ENCODE assay signal across 8 cellular contexts in genomic region chr21:34526236-34526617, GRCh38. TPM values are rescaled to one million over a fixed set of nuclear protein-coding genes. Genes with fewer than 3 reads are reported as not detected.
DNase-seq lines count a peak whose midpoint lies in the region; ATAC-seq and TF ChIP-seq lines count a peak whose summit lies in the region.

No MANE protein-coding gene starts in this region.

- H3K27ac ChIP-seq in upper lobe of left lung = peak overlapping the region; percentile 86 to 95 (median 90)

- WGBS in upper lobe of left lung, 2 donors = 23 to 24% methylated on average over 5 of the region's 5 CpGs

- H3K4me1 ChIP-seq in upper lobe of left lung (peaks cover 44 to 56% (median 52%) of the 10 kb centered on the region in 4 donors), BE2C (no peaks in the 10 kb centered on the region)

- CTCF ChIA-PET in activated naive CD4-positive, alpha-beta T cell treated with anti-CD3 and anti-CD28 coated beads for 36 hours (lab: Charles Lee) = interaction anchor here (1.1 to 1.6 kb wide), 3 partner anchors 9 to 57 kb away, joined by 3 to 8 read pairs (median 6); no protein-coding TSS in a partner anchor

- no peak for TF ChIP-seq EP300 in upper lobe of left lung (IDR thresholded peaks at IDR 0.05)

- H3K36me3 Mint-ChIP-seq in activated naive CD4-positive, alpha-beta T cell treated with anti-CD3 and anti-CD28 coated beads for 36 hours (ENCODE audit: low read depth) = peaks cover 5% of the 10 kb centered on the region
- peaks cover 16% of the 10 kb centered on the region for H3K36me3 Mint-ChIP-seq in brain

- no peaks in the 10 kb centered on the region for H3K9me3 ChIP-seq in upper lobe of left lung
- no peaks in the 10 kb centered on the region for H3K9me3 ChIP-seq in BE2C

- H3K9me3 Mint-ChIP-seq in activated naive CD4-positive, alpha-beta T cell treated with anti-CD3 and anti-CD28 coated beads for 36 hours = peaks cover 3% of the 10 kb centered on the region
- peaks cover 0 to 11% (median 5%) of the 10 kb centered on the region in 5 experiments for H3K9me3 Mint-ChIP-seq in brain

- H3K36me3 ChIP-seq in upper lobe of left lung (peaks cover 0 to 5% (median 3%) of the 10 kb centered on the region in 4 donors), BE2C (no peaks in the 10 kb centered on the region)

- H3K4me1 Mint-ChIP-seq in activated naive CD4-positive, alpha-beta T cell treated with anti-CD3 and anti-CD28 coated beads for 36 hours (ENCODE audit: low read depth) = peaks cover 30% of the 10 kb centered on the region
- peaks cover 34% of the 10 kb centered on the region for H3K4me1 Mint-ChIP-seq in brain

- DNase-seq in activated naive CD4-positive, alpha-beta T cell treated with anti-CD3 and anti-CD28 coated beads for 36 hours = no peak
- DNase-seq in activated naive CD4-positive, alpha-beta T cell (lab: John Stamatoyannopoulos, UW) = no peak
- peak; percentile 36 to 52 for DNase-seq in lung microvascular endothelial cell (ENCODE audit: low read depth in 2 of 2)
- no peak for DNase-seq in upper lobe of left lung
- no peak for DNase-seq in NCI-H146 treated with DMSO at 0.1 percent for 48 hours (lab: John Stamatoyannopoulos, UW; ENCODE audit: unreplicated experiment)
- DNase-seq in BE2C = no peak

- intact Hi-C loops in activated naive CD4-positive, alpha-beta T cell treated with anti-CD3 and anti-CD28 coated beads for 36 hours (cut with micrococcal nuclease) = loop anchor here (5.0 kb wide), 2 partner anchors 56 to 1001 kb away; no protein-coding TSS in a partner anchor

- no peaks in the 10 kb centered on the region for H3K27me3 ChIP-seq in upper lobe of left lung
- no peaks in the 10 kb centered on the region for H3K27me3 ChIP-seq in BE2C

- no peak overlapping the region for H3K4me3 Mint-ChIP-seq in activated naive CD4-positive, alpha-beta T cell treated with anti-CD3 and anti-CD28 coated beads for 36 hours
- peak overlapping the region; percentile 67 to 87 (median 73) for H3K4me3 Mint-ChIP-seq in brain

- H3K4me3 ChIP-seq in upper lobe of left lung (peak overlapping the region; percentile 35 to 45 (median 41)), BE2C (ENCODE audit: low read depth, low read length) (no peak overlapping the region)

- no peak for TF ChIP-seq POLR2A in upper lobe of left lung (IDR thresholded peaks at IDR 0.05)

- ATAC-seq in upper lobe of left lung (ENCODE audit: low FRiP score in 2 of 2) (no peak), HG03565 (IDR thresholded peaks at IDR 0.05; ENCODE audit: unreplicated experiment) (no peak)

- TF ChIP-seq CTCF in brain (conservative IDR thresholded peaks at IDR 0.05) (no peak), upper lobe of left lung (IDR thresholded peaks at IDR 0.05) (no peak), BE2C (IDR thresholded peaks at IDR 0.05; ENCODE audit: low read depth, low read length) (no peak)

- peak overlapping the region; percentile 56 for H3K27ac Mint-ChIP-seq in activated naive CD4-positive, alpha-beta T cell treated with anti-CD3 and anti-CD28 coated beads for 36 hours
- peak overlapping the region; percentile 81 to 98 (median 94) for H3K27ac Mint-ChIP-seq in brain

- no peaks in the 10 kb centered on the region for H3K27me3 Mint-ChIP-seq in activated naive CD4-positive, alpha-beta T cell treated with anti-CD3 and anti-CD28 coated beads for 36 hours (ENCODE audit: low read depth)
- H3K27me3 Mint-ChIP-seq in brain = peaks cover 4% of the 10 kb centered on the region

RNA-seq across cellular contexts. Expression of gene KCNE1, which starts 14.2 kb away (rescaled TPM):
- not detected for total RNA-seq in activated naive CD4-positive, alpha-beta T cell treated with anti-CD3 and anti-CD28 coated beads for 36 hours
- 0.22 TPM for polyA plus RNA-seq in brain (ENCODE audit: insufficient read depth, low read depth, low replicate concordance)
- total RNA-seq in lung microvascular endothelial cell = 0.22 and 0.40 TPM in 2 replicates
- total RNA-seq in upper lobe of left lung = 10 to 100 TPM in 5 of 6 donors, 1 to 10 TPM in 1; 9.6 to 58.7 (median 19.4) TPM
- not detected for polyA plus RNA-seq in BE2C (2012; ENCODE audit: insufficient read depth, insufficient read length, low read depth)

Comparison
In these comparisons a context has a peak if more than half of its experiments do, and no peak if none do; other contexts are left out.
1. DNase-seq: peak in lung microvascular endothelial cell (2 of 2); none in activated naive CD4-positive, alpha-beta T cell treated with anti-CD3 and anti-CD28 coated beads for 36 hours (single experiment), activated naive CD4-positive, alpha-beta T cell (0 of 4), upper lobe of left lung (0 of 2), NCI-H146 treated with DMSO at 0.1 percent for 48 hours (single experiment) and BE2C (single experiment).